ENCODE assay signal across 17 cellular contexts in genomic region chr14:102081231-102082080, GRCh38. TPM values are rescaled to one million over a fixed set of nuclear protein-coding genes. Genes with fewer than 3 reads are reported as not detected.
DNase-seq lines count a peak whose midpoint lies in the region; ATAC-seq, FAIRE-seq and TF ChIP-seq lines count a peak whose summit lies in the region.
"Had no signal": no experiment of that assay in that cellular context is flagged by ENCODE, and none has a peak within 500 bp of the region (broad histone marks: within the 10 kb centered on the region; RNA-seq: fewer than 3 reads in every experiment).

No MANE protein-coding gene starts in this region.

- peaks cover 77 to 100% (median 97%) of the 10 kb centered on the region in 11 experiments for H3K36me3 ChIP-seq in BLaER1 treated with 17β-estradiol and CSF1 and Interleukin-3, amounts not matched to agents 10 nM and 100 nM
- peaks cover 81% of the 10 kb centered on the region for H3K36me3 ChIP-seq in SJCRH30

- H3K4me2 ChIP-seq in BLaER1 treated with 17β-estradiol and CSF1 and Interleukin-3, amounts not matched to agents 10 nM and 100 nM: peak overlapping the region; percentile 88 to 99 (median 97); a peak in 21 of 22 replicates

- H3K9me3 Mint-ChIP-seq in Calu3 (ENCODE audit: low read depth, unreplicated experiment) (no peaks in the 10 kb centered on the region), immature natural killer cell (no peaks in the 10 kb centered on the region)
- H3K9me3 Mint-ChIP-seq in activated CD8-positive, alpha-beta T cell treated with anti-CD3 and anti-CD28 coated beads, Interleukin-2, amount 10 ng/mL, durations not matched to agents 7 days and 5 days (ENCODE audit: insufficient read depth): no peaks in the 10 kb centered on the region

- H3K27me3 Mint-ChIP-seq in Calu3 (ENCODE audit: unreplicated experiment): no peaks in the 10 kb centered on the region
- H3K27me3 Mint-ChIP-seq in activated CD8-positive, alpha-beta T cell treated with anti-CD3 and anti-CD28 coated beads, Interleukin-2, amount 10 ng/mL, durations not matched to agents 7 days and 5 days (ENCODE audit: low read depth): no peaks in the 10 kb centered on the region
- peaks cover 6 to 28% (median 20%) of the 10 kb centered on the region in 3 donors for H3K27me3 Mint-ChIP-seq in immature natural killer cell (ENCODE audit: low read depth in 3 of 3)

- H3K27ac Mint-ChIP-seq in Calu3 (ENCODE audit: unreplicated experiment) (peak overlapping the region; percentile 52), immature natural killer cell (peak overlapping the region in 5 of 6 donors; percentile 21 to 95 (median 63))
- peak overlapping the region; percentile 22 for H3K27ac Mint-ChIP-seq in activated CD8-positive, alpha-beta T cell treated with anti-CD3 and anti-CD28 coated beads, Interleukin-2, amount 10 ng/mL, durations not matched to agents 7 days and 5 days

- no peak for FAIRE-seq in RCC 7860 (lab: Jason Lieb, UNC)

- intact Hi-C loops in Calu3 (cut with micrococcal nuclease; ENCODE audit: unreplicated experiment): no loop called here

- H3K9ac ChIP-seq in BLaER1 treated with 17β-estradiol and CSF1 and Interleukin-3, amounts not matched to agents 10 nM and 100 nM: peak overlapping the region in 10 of 11 experiments; percentile 4 to 100 (median 97); a peak in 11 of 22 replicates

- no peak for ATAC-seq in activated CD8-positive, alpha-beta T cell treated with anti-CD3 and anti-CD28 coated beads, Interleukin-2, amount 10 ng/mL, durations not matched to agents 7 days and 5 days

- peaks cover 39 to 89% (median 69%) of the 10 kb centered on the region in 10 experiments for H3K4me1 ChIP-seq in BLaER1 treated with 17β-estradiol and CSF1 and Interleukin-3, amounts not matched to agents 10 nM and 100 nM
- peaks cover 20% of the 10 kb centered on the region for H3K4me1 ChIP-seq in SJCRH30

- peaks cover 71 to 100% (median 97%) of the 10 kb centered on the region in 11 experiments for H4K20me1 ChIP-seq in BLaER1 treated with 17β-estradiol and CSF1 and Interleukin-3, amounts not matched to agents 10 nM and 100 nM

- H3K4me1 Mint-ChIP-seq in Calu3 (ENCODE audit: low read depth, unreplicated experiment): peaks cover 21% of the 10 kb centered on the region
- H3K4me1 Mint-ChIP-seq in activated CD8-positive, alpha-beta T cell treated with anti-CD3 and anti-CD28 coated beads, Interleukin-2, amount 10 ng/mL, durations not matched to agents 7 days and 5 days (ENCODE audit: low read depth): peaks cover 54% of the 10 kb centered on the region
- H3K4me1 Mint-ChIP-seq in immature natural killer cell: peaks cover 49 to 65% of the 10 kb centered on the region in 2 donors

- H3K9me3 ChIP-seq in BLaER1 treated with 17β-estradiol and CSF1 and Interleukin-3, amounts not matched to agents 10 nM and 100 nM (replicated peaks in 1 of 11): peaks cover 0 to 6% (median 0%) of the 10 kb centered on the region in 11 experiments; a peak in 1 of 22 replicates
- no peaks in the 10 kb centered on the region for H3K9me3 ChIP-seq in SJCRH30 (replicated peaks)

- POLR2A ChIA-PET in activated CD8-positive, alpha-beta T cell treated with anti-CD3 and anti-CD28 coated beads, Interleukin-2, amount 10 ng/mL, durations not matched to agents 7 days and 5 days (lab: Charles Lee): no interaction called here
- POLR2A ChIA-PET in GM10248 (lab: Yijun Ruan, JAX): no interaction called here

- H3K27ac ChIP-seq in BLaER1 treated with 17β-estradiol and CSF1 and Interleukin-3, amounts not matched to agents 10 nM and 100 nM: no peak overlapping the region
- H3K27ac ChIP-seq in SJCRH30: no peak overlapping the region
- H3K27ac ChIP-seq: WERI-Rb-1 had no signal

- peak overlapping the region in 9 of 10 experiments; percentile 89 to 99 (median 96); a peak in 14 of 20 replicates for H3K4me3 ChIP-seq in BLaER1 treated with 17β-estradiol and CSF1 and Interleukin-3, amounts not matched to agents 10 nM and 100 nM
- no peak overlapping the region for H3K4me3 ChIP-seq in SJCRH30

- DNase-seq in Calu3 (no peak), immature natural killer cell (no peak), SJCRH30 (no peak), GM10248 (ENCODE audit: extremely low spot score) (no peak), HuH-7.5 (ENCODE audit: low spot score) (no peak), RCC 7860 (ENCODE audit: low spot score) (no peak)
- DNase-seq in activated CD8-positive, alpha-beta T cell treated with anti-CD3 and anti-CD28 coated beads, Interleukin-2, amount 10 ng/mL, durations not matched to agents 7 days and 5 days: no peak
- DNase-seq: activated CD8-positive, alpha-beta memory T cell treated with anti-CD3 and anti-CD28 coated beads, Interleukin-2, amount 50 U/mL, for 4 hours; aorta; dermis blood vessel endothelial cell; HCEC 1CT; hippocampal formation; NCI-H1694 treated with DMSO at 0.1 percent for 48 hours; NCI-H446 treated with DMSO at 0.1 percent for 48 hours; stimulated activated CD4-positive, alpha-beta T cell treated with anti-CD3 and anti-CD28 coated beads, Interleukin-15, amount 100 ng/mL, for 24 hours; WERI-Rb-1 had no signal

- no peak for TF ChIP-seq CTCF in Calu3 (IDR thresholded peaks at IDR 0.05; ENCODE audit: unreplicated experiment)
- TF ChIP-seq CTCF in GM10248 (IDR thresholded peaks at IDR 0.05; ENCODE audit: control extremely low read depth, extremely low read depth, low read depth, missing control alignments): no peak

- CTCF ChIA-PET in Calu3 (lab: Charles Lee): no interaction called here
- CTCF ChIA-PET in activated CD8-positive, alpha-beta T cell treated with anti-CD3 and anti-CD28 coated beads, Interleukin-2, amount 10 ng/mL, durations not matched to agents 7 days and 5 days (lab: Charles Lee): interaction anchor here (0.6 to 1.6 kb wide), 2 partner anchors 15 to 35 kb away, joined by 3 to 7 read pairs; no protein-coding TSS in a partner anchor
- CTCF ChIA-PET in GM10248 (lab: Yijun Ruan, JAX): no interaction called here

- H3K27me3 ChIP-seq in BLaER1 treated with 17β-estradiol and CSF1 and Interleukin-3, amounts not matched to agents 10 nM and 100 nM: no peaks in the 10 kb centered on the region
- H3K27me3 ChIP-seq in SJCRH30: no peaks in the 10 kb centered on the region

- H3K4me3 Mint-ChIP-seq in Calu3 (ENCODE audit: low read depth, unreplicated experiment) (peak overlapping the region; percentile 71), immature natural killer cell (peak overlapping the region in 1 of 5 donors; percentile 28)
- peak overlapping the region; percentile 95 for H3K4me3 Mint-ChIP-seq in activated CD8-positive, alpha-beta T cell treated with anti-CD3 and anti-CD28 coated beads, Interleukin-2, amount 10 ng/mL, durations not matched to agents 7 days and 5 days

- BruUV-seq in Calu3 (replicated peaks; lab: Mats Ljungman, UMichigan): no TSS peak

- H3K36me3 Mint-ChIP-seq in Calu3 (ENCODE audit: insufficient read depth, unreplicated experiment): peaks cover 99% of the 10 kb centered on the region
- H3K36me3 Mint-ChIP-seq in activated CD8-positive, alpha-beta T cell treated with anti-CD3 and anti-CD28 coated beads, Interleukin-2, amount 10 ng/mL, durations not matched to agents 7 days and 5 days (ENCODE audit: low read depth): peaks cover 89% of the 10 kb centered on the region
- peaks cover 41 to 70% (median 48%) of the 10 kb centered on the region in 3 donors for H3K36me3 Mint-ChIP-seq in immature natural killer cell

RNA-seq across cellular contexts. Expression of gene HSP90AA1, which starts 5.4 kb away (rescaled TPM):
- 1,038 and 1,111 TPM in 2 replicates for total RNA-seq in Calu3 (2022)
- 100 to 1,000 TPM; 702 to 715 TPM for total RNA-seq in activated CD8-positive, alpha-beta T cell treated with anti-CD3 and anti-CD28 coated beads, Interleukin-2, amount 10 ng/mL, durations not matched to agents 7 days and 5 days
- 100 to 1,000 TPM; 171 to 473 (median 370) TPM for polyA plus RNA-seq in immature natural killer cell
- total RNA-seq in SJCRH30 (2014; rRNA removed; shearing (Covaris generic)): 650 and 697 TPM in 2 replicates

RNA-seq across cellular contexts. Expression of gene WDR20, which starts 58.2 kb away (rescaled TPM):
- 33.0 and 37.6 TPM in 2 replicates for total RNA-seq in Calu3 (2022)
- total RNA-seq in activated CD8-positive, alpha-beta T cell treated with anti-CD3 and anti-CD28 coated beads, Interleukin-2, amount 10 ng/mL, durations not matched to agents 7 days and 5 days: 10 to 100 TPM; 30.3 to 30.6 TPM
- polyA plus RNA-seq in immature natural killer cell: 10 to 100 TPM; 10.8 to 14.6 (median 14.0) TPM
- 22.0 and 23.2 TPM in 2 replicates for total RNA-seq in SJCRH30 (2014; rRNA removed; shearing (Covaris generic))
